In the genomic region with DNA sequence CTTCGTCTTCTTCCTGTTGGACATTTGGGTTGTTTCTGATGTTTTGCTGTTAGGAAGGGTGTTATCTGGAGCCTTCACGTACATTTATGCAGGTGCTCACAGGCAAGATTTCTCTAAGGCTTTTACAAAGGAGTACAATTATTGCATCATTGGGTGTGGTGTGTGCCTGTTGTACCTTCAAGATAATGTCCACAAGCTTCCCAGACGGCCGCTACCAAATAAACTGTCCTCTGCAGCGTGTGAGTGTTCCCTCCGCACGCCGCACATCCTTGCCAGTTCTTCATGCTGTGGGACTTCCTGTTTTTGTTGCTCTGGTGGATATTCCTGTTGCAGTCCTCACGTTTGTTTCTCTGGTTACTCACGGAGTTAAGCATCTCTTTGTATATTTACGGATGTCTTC, we compare ENCODE assay signal across 1 cellular context.
TF ChIP-seq lines count a peak whose summit lies in the region.

No MANE protein-coding gene starts in this region.

TF ChIP-seq in GM23338, 12 proteins besides CTCF, POLR2A, EP300 and RAD21 (continued from another document):
- TF ChIP-seq, protein P1, sequence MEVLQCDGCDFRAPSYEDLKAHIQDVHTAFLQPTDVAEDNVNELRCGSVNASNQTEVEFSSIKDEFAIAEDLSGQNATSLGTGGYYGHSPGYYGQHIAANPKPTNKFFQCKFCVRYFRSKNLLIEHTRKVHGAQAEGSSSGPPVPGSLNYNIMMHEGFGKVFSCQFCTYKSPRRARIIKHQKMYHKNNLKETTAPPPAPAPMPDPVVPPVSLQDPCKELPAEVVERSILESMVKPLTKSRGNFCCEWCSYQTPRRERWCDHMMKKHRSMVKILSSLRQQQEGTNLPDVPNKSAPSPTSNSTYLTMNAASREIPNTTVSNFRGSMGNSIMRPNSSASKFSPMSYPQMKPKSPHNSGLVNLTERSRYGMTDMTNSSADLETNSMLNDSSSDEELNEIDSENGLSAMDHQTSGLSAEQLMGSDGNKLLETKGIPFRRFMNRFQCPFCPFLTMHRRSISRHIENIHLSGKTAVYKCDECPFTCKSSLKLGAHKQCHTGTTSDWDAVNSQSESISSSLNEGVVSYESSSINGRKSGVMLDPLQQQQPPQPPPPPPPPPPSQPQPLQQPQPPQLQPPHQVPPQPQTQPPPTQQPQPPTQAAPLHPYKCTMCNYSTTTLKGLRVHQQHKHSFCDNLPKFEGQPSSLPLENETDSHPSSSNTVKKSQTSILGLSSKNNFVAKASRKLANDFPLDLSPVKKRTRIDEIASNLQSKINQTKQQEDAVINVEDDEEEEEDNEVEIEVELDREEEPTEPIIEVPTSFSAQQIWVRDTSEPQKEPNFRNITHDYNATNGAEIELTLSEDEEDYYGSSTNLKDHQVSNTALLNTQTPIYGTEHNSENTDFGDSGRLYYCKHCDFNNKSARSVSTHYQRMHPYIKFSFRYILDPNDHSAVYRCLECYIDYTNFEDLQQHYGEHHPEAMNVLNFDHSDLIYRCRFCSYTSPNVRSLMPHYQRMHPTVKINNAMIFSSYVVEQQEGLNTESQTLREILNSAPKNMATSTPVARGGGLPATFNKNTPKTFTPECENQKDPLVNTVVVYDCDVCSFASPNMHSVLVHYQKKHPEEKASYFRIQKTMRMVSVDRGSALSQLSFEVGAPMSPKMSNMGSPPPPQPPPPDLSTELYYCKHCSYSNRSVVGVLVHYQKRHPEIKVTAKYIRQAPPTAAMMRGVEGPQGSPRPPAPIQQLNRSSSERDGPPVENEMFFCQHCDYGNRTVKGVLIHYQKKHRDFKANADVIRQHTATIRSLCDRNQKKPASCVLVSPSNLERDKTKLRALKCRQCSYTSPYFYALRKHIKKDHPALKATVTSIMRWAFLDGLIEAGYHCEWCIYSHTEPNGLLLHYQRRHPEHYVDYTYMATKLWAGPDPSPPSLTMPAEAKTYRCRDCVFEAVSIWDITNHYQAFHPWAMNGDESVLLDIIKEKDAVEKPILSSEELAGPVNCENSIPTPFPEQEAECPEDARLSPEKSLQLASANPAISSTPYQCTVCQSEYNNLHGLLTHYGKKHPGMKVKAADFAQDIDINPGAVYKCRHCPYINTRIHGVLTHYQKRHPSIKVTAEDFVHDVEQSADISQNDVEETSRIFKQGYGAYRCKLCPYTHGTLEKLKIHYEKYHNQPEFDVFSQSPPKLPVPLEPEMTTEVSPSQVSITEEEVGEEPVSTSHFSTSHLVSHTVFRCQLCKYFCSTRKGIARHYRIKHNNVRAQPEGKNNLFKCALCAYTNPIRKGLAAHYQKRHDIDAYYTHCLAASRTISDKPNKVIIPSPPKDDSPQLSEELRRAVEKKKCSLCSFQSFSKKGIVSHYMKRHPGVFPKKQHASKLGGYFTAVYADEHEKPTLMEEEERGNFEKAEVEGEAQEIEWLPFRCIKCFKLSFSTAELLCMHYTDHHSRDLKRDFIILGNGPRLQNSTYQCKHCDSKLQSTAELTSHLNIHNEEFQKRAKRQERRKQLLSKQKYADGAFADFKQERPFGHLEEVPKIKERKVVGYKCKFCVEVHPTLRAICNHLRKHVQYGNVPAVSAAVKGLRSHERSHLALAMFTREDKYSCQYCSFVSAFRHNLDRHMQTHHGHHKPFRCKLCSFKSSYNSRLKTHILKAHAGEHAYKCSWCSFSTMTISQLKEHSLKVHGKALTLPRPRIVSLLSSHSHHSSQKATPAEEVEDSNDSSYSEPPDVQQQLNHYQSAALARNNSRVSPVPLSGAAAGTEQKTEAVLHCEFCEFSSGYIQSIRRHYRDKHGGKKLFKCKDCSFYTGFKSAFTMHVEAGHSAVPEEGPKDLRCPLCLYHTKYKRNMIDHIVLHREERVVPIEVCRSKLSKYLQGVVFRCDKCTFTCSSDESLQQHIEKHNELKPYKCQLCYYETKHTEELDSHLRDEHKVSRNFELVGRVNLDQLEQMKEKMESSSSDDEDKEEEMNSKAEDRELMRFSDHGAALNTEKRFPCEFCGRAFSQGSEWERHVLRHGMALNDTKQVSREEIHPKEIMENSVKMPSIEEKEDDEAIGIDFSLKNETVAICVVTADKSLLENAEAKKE (CRISPR knock-in tag; IDR thresholded peaks at IDR 0.05), result no peak
- no peak for TF ChIP-seq POLR2AphosphoS5 (IDR thresholded peaks at IDR 0.05; ENCODE audit: low read depth)
- no peak for TF ChIP-seq ZNF114 (CRISPR knock-in tag; IDR thresholded peaks at IDR 0.05)
TF ChIP-seq in GM23338: peak in this region for 0.
